Comparison of ENCODE assay signal across 9 cellular contexts in genomic region chr9:87535817-87536539, GRCh38. TPM values are rescaled to one million over a fixed set of nuclear protein-coding genes. Genes with fewer than 3 reads are reported as not detected.
DNase-seq lines count a peak whose midpoint lies in the region; ATAC-seq and TF ChIP-seq lines count a peak whose summit lies in the region.
"Had no signal": no experiment of that assay in that cellular context is flagged by ENCODE, and none has a peak within 500 bp of the region (broad histone marks: within the 10 kb centered on the region; RNA-seq: fewer than 3 reads in every experiment).

No MANE protein-coding gene starts in this region.

- no peak for TF ChIP-seq CTCF in fibroblast of villous mesenchyme (IDR thresholded peaks at IDR 0.05; ENCODE audit: insufficient read depth, low read depth, low read length)

- ATAC-seq in GM18498 (IDR thresholded peaks at IDR 0.05; ENCODE audit: unreplicated experiment) = peak; percentile 64
- ATAC-seq in GM19463 (IDR thresholded peaks at IDR 0.05; ENCODE audit: unreplicated experiment) = peak; percentile 77
- peak; percentile 80 for ATAC-seq in HG03175 (IDR thresholded peaks at IDR 0.05; ENCODE audit: unreplicated experiment)

- H3K4me3 ChIP-seq in fibroblast of villous mesenchyme (ENCODE audit: low read depth, low read length) = no peak overlapping the region

- DNase-seq in fibroblast of villous mesenchyme (ENCODE audit: low read depth) (peak; percentile 74), NCI-H345 treated with DMSO at 0.1 percent for 48 hours (lab: John Stamatoyannopoulos, UW; ENCODE audit: unreplicated experiment) (no peak), COR-L47 (lab: John Stamatoyannopoulos, UW) (no peak), SIG-M5 treated with dmso at 0.1 percent for 504 hours (lab: John Stamatoyannopoulos, UW; ENCODE audit: unreplicated experiment) (no peak)
- DNase-seq in central memory CD4-positive, alpha-beta T cell = no peak
- DNase-seq: NCI-H1694 treated with DMSO at 0.1 percent for 48 hours had no signal

RNA-seq across cellular contexts. Expression of gene DAPK1, which starts 38.3 kb away (rescaled TPM):
- 3.9 and 8.6 TPM in 2 replicates for total RNA-seq in fibroblast of villous mesenchyme
